Comparison of ENCODE assay signal across 1 cellular context in the genomic region with DNA sequence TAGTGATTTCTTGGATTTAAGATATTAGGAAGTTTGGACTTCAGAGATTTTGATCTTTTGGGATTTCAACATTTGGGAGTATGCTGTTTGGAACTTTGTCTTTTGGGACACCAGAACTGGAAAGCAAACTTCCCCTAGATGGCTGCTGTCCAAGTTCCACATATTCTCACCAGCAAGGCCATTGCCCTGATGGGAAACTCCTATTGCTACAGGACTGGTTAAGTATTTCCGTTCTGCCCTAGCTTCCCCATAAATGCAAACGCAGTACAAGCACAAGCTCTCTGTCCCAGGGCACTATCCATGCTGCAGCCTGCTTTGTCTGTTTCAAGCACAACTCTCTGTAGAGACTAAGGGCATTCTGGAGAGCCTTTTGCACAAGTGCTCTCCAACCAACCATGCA.
TF ChIP-seq lines count a peak whose summit lies in the region.

No MANE protein-coding gene starts in this region.

TF ChIP-seq in HepG2, 621 proteins besides CTCF, POLR2A, EP300 and RAD21 (continued from another document and continues in another):
- TF ChIP-seq, protein P1, sequence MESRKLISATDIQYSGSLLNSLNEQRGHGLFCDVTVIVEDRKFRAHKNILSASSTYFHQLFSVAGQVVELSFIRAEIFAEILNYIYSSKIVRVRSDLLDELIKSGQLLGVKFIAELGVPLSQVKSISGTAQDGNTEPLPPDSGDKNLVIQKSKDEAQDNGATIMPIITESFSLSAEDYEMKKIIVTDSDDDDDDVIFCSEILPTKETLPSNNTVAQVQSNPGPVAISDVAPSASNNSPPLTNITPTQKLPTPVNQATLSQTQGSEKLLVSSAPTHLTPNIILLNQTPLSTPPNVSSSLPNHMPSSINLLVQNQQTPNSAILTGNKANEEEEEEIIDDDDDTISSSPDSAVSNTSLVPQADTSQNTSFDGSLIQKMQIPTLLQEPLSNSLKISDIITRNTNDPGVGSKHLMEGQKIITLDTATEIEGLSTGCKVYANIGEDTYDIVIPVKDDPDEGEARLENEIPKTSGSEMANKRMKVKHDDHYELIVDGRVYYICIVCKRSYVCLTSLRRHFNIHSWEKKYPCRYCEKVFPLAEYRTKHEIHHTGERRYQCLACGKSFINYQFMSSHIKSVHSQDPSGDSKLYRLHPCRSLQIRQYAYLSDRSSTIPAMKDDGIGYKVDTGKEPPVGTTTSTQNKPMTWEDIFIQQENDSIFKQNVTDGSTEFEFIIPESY (CRISPR knock-in tag; IDR thresholded peaks at IDR 0.05), result no peak
- TF ChIP-seq ZKSCAN8 (CRISPR knock-in tag; IDR thresholded peaks at IDR 0.05; ENCODE audit: borderline replicate concordance) (no peak), ZNF354B (CRISPR knock-in tag; IDR thresholded peaks at IDR 0.05) (no peak), ZFP82 (CRISPR knock-in tag; IDR thresholded peaks at IDR 0.05; ENCODE audit: borderline replicate concordance) (no peak), LCORL (IDR thresholded peaks at IDR 0.05) (no peak), LCORL (CRISPR knock-in tag; IDR thresholded peaks at IDR 0.05) (peak; percentile 22; the same call in 1 of the 2 replicates), ETV5 (CRISPR knock-in tag; IDR thresholded peaks at IDR 0.05; ENCODE audit: borderline replicate concordance) (peak; percentile 72), RXRB (CRISPR knock-in tag; IDR thresholded peaks at IDR 0.05; ENCODE audit: borderline replicate concordance) (0 out of 2 replicates have a peak, but pooled peaks have one; percentile 38), ZNF589 (CRISPR knock-in tag; conservative IDR thresholded peaks at IDR 0.05) (no peak), NR2F6 (IDR thresholded peaks at IDR 0.05) (no peak), NR2F6 (CRISPR knock-in tag; IDR thresholded peaks at IDR 0.05) (no peak), NCOA2 (CRISPR knock-in tag; IDR thresholded peaks at IDR 0.05) (peak; percentile 25; the same call in 1 of the 2 replicates), ZNF644 (CRISPR knock-in tag; IDR thresholded peaks at IDR 0.05; ENCODE audit: low read depth) (0 out of 2 replicates have a peak, but pooled peaks have one; percentile 46), ZKSCAN5 (CRISPR knock-in tag; IDR thresholded peaks at IDR 0.05) (no peak), KDM4B (CRISPR knock-in tag; IDR thresholded peaks at IDR 0.05) (no peak), HDAC1 (CRISPR knock-in tag; IDR thresholded peaks at IDR 0.05) (no peak), ZMAT3 (CRISPR knock-in tag; conservative IDR thresholded peaks at IDR 0.05) (no peak), HNRNPUL1 (IDR thresholded peaks at IDR 0.05; ENCODE audit: low read depth, low read length) (no peak), HNF4A (CRISPR knock-in tag; IDR thresholded peaks at IDR 0.05) (peak; percentile 48), ZNF430 (CRISPR knock-in tag; IDR thresholded peaks at IDR 0.05) (no peak), KDM2A (CRISPR knock-in tag; IDR thresholded peaks at IDR 0.05; ENCODE audit: borderline replicate concordance, low read depth) (no peak), ZNF777 (CRISPR knock-in tag; IDR thresholded peaks at IDR 0.05) (no peak), ELF3 (CRISPR knock-in tag; IDR thresholded peaks at IDR 0.05) (peak; percentile 46; the same call in 1 of the 2 replicates), MEIS1 (CRISPR knock-in tag; IDR thresholded peaks at IDR 0.05; ENCODE audit: borderline replicate concordance) (no peak), IKZF1 (IDR thresholded peaks at IDR 0.05) (no peak), ZNF629 (CRISPR knock-in tag; conservative IDR thresholded peaks at IDR 0.05) (peak; percentile 17; the same call in 1 of the 2 replicates), CC2D1A (CRISPR knock-in tag; IDR thresholded peaks at IDR 0.05) (no peak), ZNF143 (CRISPR knock-in tag; IDR thresholded peaks at IDR 0.05) (no peak), SP5 (CRISPR knock-in tag; IDR thresholded peaks at IDR 0.05; ENCODE audit: borderline replicate concordance, low read depth) (no peak), GABPA (IDR thresholded peaks at IDR 0.05; ENCODE audit: low read depth, low read length) (no peak), GABPA (CRISPR knock-in tag; IDR thresholded peaks at IDR 0.05; ENCODE audit: low read depth) (0 out of 2 replicates have a peak, but pooled peaks have one; percentile 23), HNF4G (IDR thresholded peaks at IDR 0.05; ENCODE audit: borderline replicate concordance, low read depth, low read length) (peak; percentile 47; the same call in 1 of the 2 replicates), HNF4G (CRISPR knock-in tag; IDR thresholded peaks at IDR 0.05; ENCODE audit: borderline replicate concordance, low read depth) (no peak), SYNCRIP (IDR thresholded peaks at IDR 0.05; ENCODE audit: insufficient read depth, low read depth, low read length) (no peak), AGO1 (IDR thresholded peaks at IDR 0.05; ENCODE audit: low read depth, low read length, poor library complexity, severe bottlenecking) (no peak), ZSCAN21 (CRISPR knock-in tag; IDR thresholded peaks at IDR 0.05; ENCODE audit: borderline replicate concordance) (no peak), ATRX (CRISPR knock-in tag; IDR thresholded peaks at IDR 0.05; ENCODE audit: borderline replicate concordance) (no peak), CBX2 (IDR thresholded peaks at IDR 0.05; ENCODE audit: low read depth, low read length) (no peak), CBX2 (CRISPR knock-in tag; IDR thresholded peaks at IDR 0.05; ENCODE audit: low read depth) (no peak), ISL2 (CRISPR knock-in tag; IDR thresholded peaks at IDR 0.05) (0 out of 2 replicates have a peak, but pooled peaks have one; percentile 28), ZNF670 (CRISPR knock-in tag; IDR thresholded peaks at IDR 0.05; ENCODE audit: borderline replicate concordance) (no peak), SMAD1 (CRISPR knock-in tag; IDR thresholded peaks at IDR 0.05; ENCODE audit: borderline replicate concordance, low read depth) (no peak), AHR (CRISPR knock-in tag; IDR thresholded peaks at IDR 0.05) (no peak), ZBTB7B (CRISPR knock-in tag; IDR thresholded peaks at IDR 0.05) (no peak), ZNF296 (CRISPR knock-in tag; conservative IDR thresholded peaks at IDR 0.05) (no peak)
- TF ChIP-seq, protein P2, sequence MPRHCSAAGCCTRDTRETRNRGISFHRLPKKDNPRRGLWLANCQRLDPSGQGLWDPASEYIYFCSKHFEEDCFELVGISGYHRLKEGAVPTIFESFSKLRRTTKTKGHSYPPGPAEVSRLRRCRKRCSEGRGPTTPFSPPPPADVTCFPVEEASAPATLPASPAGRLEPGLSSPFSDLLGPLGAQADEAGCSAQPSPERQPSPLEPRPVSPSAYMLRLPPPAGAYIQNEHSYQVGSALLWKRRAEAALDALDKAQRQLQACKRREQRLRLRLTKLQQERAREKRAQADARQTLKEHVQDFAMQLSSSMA (CRISPR knock-in tag; IDR thresholded peaks at IDR 0.05), result no peak
- TF ChIP-seq, protein P3, sequence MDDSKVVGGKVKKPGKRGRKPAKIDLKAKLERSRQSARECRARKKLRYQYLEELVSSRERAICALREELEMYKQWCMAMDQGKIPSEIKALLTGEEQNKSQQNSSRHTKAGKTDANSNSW (CRISPR knock-in tag; IDR thresholded peaks at IDR 0.05; ENCODE audit: borderline replicate concordance), result no peak
- TF ChIP-seq, protein P4, sequence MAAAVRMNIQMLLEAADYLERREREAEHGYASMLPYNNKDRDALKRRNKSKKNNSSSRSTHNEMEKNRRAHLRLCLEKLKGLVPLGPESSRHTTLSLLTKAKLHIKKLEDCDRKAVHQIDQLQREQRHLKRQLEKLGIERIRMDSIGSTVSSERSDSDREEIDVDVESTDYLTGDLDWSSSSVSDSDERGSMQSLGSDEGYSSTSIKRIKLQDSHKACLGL (CRISPR knock-in tag; IDR thresholded peaks at IDR 0.05), result no peak
- TF ChIP-seq, protein P5, sequence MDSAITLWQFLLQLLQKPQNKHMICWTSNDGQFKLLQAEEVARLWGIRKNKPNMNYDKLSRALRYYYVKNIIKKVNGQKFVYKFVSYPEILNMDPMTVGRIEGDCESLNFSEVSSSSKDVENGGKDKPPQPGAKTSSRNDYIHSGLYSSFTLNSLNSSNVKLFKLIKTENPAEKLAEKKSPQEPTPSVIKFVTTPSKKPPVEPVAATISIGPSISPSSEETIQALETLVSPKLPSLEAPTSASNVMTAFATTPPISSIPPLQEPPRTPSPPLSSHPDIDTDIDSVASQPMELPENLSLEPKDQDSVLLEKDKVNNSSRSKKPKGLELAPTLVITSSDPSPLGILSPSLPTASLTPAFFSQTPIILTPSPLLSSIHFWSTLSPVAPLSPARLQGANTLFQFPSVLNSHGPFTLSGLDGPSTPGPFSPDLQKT (CRISPR knock-in tag; IDR thresholded peaks at IDR 0.05; ENCODE audit: borderline replicate concordance), result no peak
- TF ChIP-seq, protein P6, sequence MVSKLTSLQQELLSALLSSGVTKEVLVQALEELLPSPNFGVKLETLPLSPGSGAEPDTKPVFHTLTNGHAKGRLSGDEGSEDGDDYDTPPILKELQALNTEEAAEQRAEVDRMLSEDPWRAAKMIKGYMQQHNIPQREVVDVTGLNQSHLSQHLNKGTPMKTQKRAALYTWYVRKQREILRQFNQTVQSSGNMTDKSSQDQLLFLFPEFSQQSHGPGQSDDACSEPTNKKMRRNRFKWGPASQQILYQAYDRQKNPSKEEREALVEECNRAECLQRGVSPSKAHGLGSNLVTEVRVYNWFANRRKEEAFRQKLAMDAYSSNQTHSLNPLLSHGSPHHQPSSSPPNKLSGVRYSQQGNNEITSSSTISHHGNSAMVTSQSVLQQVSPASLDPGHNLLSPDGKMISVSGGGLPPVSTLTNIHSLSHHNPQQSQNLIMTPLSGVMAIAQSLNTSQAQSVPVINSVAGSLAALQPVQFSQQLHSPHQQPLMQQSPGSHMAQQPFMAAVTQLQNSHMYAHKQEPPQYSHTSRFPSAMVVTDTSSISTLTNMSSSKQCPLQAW (CRISPR knock-in tag; IDR thresholded peaks at IDR 0.05), result no peak
- TF ChIP-seq, protein P7, sequence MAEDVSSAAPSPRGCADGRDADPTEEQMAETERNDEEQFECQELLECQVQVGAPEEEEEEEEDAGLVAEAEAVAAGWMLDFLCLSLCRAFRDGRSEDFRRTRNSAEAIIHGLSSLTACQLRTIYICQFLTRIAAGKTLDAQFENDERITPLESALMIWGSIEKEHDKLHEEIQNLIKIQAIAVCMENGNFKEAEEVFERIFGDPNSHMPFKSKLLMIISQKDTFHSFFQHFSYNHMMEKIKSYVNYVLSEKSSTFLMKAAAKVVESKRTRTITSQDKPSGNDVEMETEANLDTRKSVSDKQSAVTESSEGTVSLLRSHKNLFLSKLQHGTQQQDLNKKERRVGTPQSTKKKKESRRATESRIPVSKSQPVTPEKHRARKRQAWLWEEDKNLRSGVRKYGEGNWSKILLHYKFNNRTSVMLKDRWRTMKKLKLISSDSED (CRISPR knock-in tag; IDR thresholded peaks at IDR 0.05), result no peak
- TF ChIP-seq, protein P8, sequence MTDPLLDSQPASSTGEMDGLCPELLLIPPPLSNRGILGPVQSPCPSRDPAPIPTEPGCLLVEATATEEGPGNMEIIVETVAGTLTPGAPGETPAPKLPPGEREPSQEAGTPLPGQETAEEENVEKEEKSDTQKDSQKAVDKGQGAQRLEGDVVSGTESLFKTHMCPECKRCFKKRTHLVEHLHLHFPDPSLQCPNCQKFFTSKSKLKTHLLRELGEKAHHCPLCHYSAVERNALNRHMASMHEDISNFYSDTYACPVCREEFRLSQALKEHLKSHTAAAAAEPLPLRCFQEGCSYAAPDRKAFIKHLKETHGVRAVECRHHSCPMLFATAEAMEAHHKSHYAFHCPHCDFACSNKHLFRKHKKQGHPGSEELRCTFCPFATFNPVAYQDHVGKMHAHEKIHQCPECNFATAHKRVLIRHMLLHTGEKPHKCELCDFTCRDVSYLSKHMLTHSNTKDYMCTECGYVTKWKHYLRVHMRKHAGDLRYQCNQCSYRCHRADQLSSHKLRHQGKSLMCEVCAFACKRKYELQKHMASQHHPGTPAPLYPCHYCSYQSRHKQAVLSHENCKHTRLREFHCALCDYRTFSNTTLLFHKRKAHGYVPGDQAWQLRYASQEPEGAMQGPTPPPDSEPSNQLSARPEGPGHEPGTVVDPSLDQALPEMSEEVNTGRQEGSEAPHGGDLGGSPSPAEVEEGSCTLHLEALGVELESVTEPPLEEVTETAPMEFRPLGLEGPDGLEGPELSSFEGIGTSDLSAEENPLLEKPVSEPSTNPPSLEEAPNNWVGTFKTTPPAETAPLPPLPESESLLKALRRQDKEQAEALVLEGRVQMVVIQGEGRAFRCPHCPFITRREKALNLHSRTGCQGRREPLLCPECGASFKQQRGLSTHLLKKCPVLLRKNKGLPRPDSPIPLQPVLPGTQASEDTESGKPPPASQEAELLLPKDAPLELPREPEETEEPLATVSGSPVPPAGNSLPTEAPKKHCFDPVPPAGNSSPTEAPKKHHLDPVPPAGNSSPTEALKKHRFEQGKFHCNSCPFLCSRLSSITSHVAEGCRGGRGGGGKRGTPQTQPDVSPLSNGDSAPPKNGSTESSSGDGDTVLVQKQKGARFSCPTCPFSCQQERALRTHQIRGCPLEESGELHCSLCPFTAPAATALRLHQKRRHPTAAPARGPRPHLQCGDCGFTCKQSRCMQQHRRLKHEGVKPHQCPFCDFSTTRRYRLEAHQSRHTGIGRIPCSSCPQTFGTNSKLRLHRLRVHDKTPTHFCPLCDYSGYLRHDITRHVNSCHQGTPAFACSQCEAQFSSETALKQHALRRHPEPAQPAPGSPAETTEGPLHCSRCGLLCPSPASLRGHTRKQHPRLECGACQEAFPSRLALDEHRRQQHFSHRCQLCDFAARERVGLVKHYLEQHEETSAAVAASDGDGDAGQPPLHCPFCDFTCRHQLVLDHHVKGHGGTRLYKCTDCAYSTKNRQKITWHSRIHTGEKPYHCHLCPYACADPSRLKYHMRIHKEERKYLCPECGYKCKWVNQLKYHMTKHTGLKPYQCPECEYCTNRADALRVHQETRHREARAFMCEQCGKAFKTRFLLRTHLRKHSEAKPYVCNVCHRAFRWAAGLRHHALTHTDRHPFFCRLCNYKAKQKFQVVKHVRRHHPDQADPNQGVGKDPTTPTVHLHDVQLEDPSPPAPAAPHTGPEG (CRISPR knock-in tag; IDR thresholded peaks at IDR 0.05), result no peak
- TF ChIP-seq, protein P9, sequence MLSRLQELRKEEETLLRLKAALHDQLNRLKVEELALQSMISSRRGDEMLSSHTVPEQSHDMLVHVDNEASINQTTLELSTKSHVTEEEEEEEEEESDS (CRISPR knock-in tag; IDR thresholded peaks at IDR 0.05; ENCODE audit: borderline replicate concordance), result no peak
- TF ChIP-seq, protein P10, sequence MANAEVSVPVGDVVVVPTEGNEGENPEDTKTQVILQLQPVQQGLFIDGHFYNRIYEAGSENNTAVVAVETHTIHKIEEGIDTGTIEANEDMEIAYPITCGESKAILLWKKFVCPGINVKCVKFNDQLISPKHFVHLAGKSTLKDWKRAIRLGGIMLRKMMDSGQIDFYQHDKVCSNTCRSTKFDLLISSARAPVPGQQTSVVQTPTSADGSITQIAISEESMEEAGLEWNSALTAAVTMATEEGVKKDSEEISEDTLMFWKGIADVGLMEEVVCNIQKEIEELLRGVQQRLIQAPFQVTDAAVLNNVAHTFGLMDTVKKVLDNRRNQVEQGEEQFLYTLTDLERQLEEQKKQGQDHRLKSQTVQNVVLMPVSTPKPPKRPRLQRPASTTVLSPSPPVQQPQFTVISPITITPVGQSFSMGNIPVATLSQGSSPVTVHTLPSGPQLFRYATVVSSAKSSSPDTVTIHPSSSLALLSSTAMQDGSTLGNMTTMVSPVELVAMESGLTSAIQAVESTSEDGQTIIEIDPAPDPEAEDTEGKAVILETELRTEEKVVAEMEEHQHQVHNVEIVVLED (CRISPR knock-in tag; IDR thresholded peaks at IDR 0.05; ENCODE audit: borderline replicate concordance), result no peak
- TF ChIP-seq, protein P11, sequence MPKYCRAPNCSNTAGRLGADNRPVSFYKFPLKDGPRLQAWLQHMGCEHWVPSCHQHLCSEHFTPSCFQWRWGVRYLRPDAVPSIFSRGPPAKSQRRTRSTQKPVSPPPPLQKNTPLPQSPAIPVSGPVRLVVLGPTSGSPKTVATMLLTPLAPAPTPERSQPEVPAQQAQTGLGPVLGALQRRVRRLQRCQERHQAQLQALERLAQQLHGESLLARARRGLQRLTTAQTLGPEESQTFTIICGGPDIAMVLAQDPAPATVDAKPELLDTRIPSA (CRISPR knock-in tag; IDR thresholded peaks at IDR 0.05; ENCODE audit: borderline replicate concordance), result no peak
